Comparison of ENCODE assay signal across 7 cellular contexts in the genomic region with DNA sequence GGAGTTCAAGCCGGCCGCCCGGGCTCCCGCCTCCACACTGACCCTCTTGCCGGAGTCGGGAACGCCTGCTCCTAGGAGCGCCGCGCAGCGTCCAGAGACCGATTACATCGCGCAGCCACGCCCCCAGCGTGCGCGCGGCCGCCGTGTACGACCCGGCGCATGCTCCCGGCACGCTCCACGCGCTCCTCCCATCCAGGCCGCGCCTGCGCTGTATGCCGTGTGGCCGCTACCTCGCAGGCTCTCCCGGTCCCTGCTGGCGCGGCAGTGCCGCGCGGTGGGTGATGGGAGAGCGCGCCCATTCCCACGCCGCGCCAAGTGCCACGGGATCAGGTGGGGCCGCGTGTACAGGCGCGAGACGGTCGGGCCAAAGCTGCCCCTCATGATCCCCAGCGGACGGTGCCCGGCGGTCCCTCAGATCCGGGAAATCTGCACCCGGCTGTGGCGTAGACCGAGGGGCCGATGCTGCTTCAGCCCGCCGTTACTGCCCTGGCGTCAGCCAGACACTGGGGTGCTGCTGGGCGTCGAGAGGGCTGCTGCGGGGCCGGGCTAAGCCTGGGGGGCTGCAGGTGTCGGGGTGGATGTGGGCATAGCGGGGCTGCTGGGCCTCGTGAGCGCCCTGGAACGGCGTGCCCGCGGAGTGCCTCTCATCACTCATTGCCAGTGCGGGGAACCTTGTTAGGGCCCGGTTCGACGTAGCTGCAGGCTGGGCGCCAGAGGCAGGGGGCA. TPM values are rescaled to one million over a fixed set of nuclear protein-coding genes. Genes with fewer than 3 reads are reported as not detected.
DNase-seq lines count a peak whose midpoint lies in the region; ATAC-seq and TF ChIP-seq lines count a peak whose summit lies in the region.

A gene with protein sequence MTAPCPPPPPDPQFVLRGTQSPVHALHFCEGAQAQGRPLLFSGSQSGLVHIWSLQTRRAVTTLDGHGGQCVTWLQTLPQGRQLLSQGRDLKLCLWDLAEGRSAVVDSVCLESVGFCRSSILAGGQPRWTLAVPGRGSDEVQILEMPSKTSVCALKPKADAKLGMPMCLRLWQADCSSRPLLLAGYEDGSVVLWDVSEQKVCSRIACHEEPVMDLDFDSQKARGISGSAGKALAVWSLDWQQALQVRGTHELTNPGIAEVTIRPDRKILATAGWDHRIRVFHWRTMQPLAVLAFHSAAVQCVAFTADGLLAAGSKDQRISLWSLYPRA (minus strand): TSS at position 97 of the 726 bp plus-strand sequence. CDS start 33,519 bp downstream, outside the sequence.
A gene with protein sequence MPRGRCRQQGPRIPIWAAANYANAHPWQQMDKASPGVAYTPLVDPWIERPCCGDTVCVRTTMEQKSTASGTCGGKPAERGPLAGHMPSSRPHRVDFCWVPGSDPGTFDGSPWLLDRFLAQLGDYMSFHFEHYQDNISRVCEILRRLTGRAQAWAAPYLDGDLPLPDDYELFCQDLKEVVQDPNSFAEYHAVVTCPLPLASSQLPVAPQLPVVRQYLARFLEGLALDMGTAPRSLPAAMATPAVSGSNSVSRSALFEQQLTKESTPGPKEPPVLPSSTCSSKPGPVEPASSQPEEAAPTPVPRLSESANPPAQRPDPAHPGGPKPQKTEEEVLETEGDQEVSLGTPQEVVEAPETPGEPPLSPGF (minus strand): TSS at position 97 of the 726 bp plus-strand sequence. CDS start 2,613 bp downstream, outside the sequence.

- TF ChIP-seq CTCF in astrocyte of the cerebellum (IDR thresholded peaks at IDR 0.05; ENCODE audit: low read depth, low read length, missing control alignments): peak; percentile 6
- no peak for TF ChIP-seq CTCF in hepatocyte (IDR thresholded peaks at IDR 0.05; ENCODE audit: poor library complexity)

- no peaks in the 10 kb centered on the region for H3K36me3 ChIP-seq in hepatocyte (replicated peaks; ENCODE audit: insufficient read depth, low read depth)

- 1% methylated on average over 78 of the region's 81 CpGs for WGBS in hepatocyte (ENCODE audit: low lambda C conversion rate, missing lambda C conversion rate)

- H3K4me1 ChIP-seq in hepatocyte (ENCODE audit: insufficient read depth): peaks cover 30% of the 10 kb centered on the region

- peak within 1 kb of the TSS; percentile 91 for H3K4me3 ChIP-seq in astrocyte of the cerebellum (ENCODE audit: low read depth, low read length)
- H3K4me3 ChIP-seq in hepatocyte: peak within 1 kb of the TSS; percentile 65

- H3K27ac ChIP-seq in hepatocyte: peak within 1 kb of the TSS; percentile 90

- peak within 1 kb of the TSS; percentile 77 for H2AFZ ChIP-seq in hepatocyte

- peak within 1 kb of the TSS; percentile 98 for H3K4me2 ChIP-seq in hepatocyte

- in situ Hi-C loops in astrocyte of the cerebellum (cut with HindIII; ENCODE audit: low sequenced_read_pairs): no loop called here

- H3K9me3 ChIP-seq in hepatocyte (ENCODE audit: low read depth): no peaks in the 10 kb centered on the region

- H3K9me2 ChIP-seq in hepatocyte (replicated peaks; ENCODE audit: insufficient read depth): no peaks in the 10 kb centered on the region

- H3K27me3 ChIP-seq in hepatocyte: no peaks in the 10 kb centered on the region

- H3K79me2 ChIP-seq in hepatocyte: peaks cover 53% of the 10 kb centered on the region

- DNase-seq in NCI-H2029 (lab: John Stamatoyannopoulos, UW) (peak; percentile 91), T-helper 22 cell (ENCODE audit: low read depth) (peak; percentile 90), astrocyte of the cerebellum (ENCODE audit: low read depth) (peak; percentile 91), hepatocyte (ENCODE audit: low spot score) (peak; percentile 100), renal cortical epithelial cell (ENCODE audit: low read depth) (peak; percentile 88)

- ATAC-seq in GM18508 (IDR thresholded peaks at IDR 0.05; ENCODE audit: insufficient read depth, unreplicated experiment) (peak; percentile 57), HG02981 (IDR thresholded peaks at IDR 0.05; ENCODE audit: unreplicated experiment) (peak; percentile 78)

- peaks cover 10% of the 10 kb centered on the region for H4K20me1 ChIP-seq in hepatocyte (ENCODE audit: insufficient read depth, poor library complexity, severe bottlenecking)

RNA-seq across cellular contexts. Expression of the first gene that starts in this region (rescaled TPM):
- total RNA-seq in hepatocyte (2.6 and 4.1 TPM in 2 replicates), renal cortical epithelial cell (4.9 and 7.3 TPM in 2 replicates)
- polyA plus RNA-seq in hepatocyte: 8.5 TPM in 2 replicates

RNA-seq across cellular contexts. Expression of the second gene that starts in this region (rescaled TPM):
- total RNA-seq in hepatocyte: 12.3 and 15.9 TPM in 2 replicates
- 12.9 and 13.0 TPM in 2 replicates for polyA plus RNA-seq in hepatocyte
- total RNA-seq in renal cortical epithelial cell: 6.3 and 16.9 TPM in 2 replicates

Comparison
In these comparisons a context has a peak if more than half of its experiments do, and no peak if none do; other contexts are left out.
1. Peak in every context shown above with its lines: DNase-seq, ATAC-seq, H3K4me3 ChIP-seq and H3K27ac ChIP-seq.